ENCODE assay signal across 6 cellular contexts in the genomic region with DNA sequence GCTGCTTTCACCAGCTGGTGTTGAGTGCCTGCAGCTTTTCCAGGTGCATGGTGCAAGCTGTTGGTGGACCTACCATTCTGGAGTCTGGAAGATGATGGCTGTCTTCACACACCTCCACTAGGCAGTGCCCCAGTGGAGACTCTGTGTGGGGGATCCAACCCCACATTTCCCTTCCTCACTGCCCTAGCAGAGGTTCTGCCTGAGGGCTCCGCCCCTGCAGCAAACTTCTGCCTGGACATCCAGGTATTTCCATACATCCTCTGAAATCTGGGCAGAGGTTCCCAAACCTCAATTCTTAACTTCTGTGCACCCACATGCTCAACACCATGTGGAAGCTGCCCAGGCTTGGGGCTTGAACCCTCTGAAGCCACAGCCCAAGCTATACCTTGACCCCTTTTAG.
DNase-seq lines count a peak whose midpoint lies in the region; ATAC-seq, FAIRE-seq and TF ChIP-seq lines count a peak whose summit lies in the region.
"Not testable (repeated sequence)": the region's sequence is repeated elsewhere in the genome, so short reads cannot be mapped to it uniquely, and the experiment has no call there.

No MANE protein-coding gene starts in this region.

- not testable (repeated sequence) for H3K4me1 ChIP-seq in BLaER1; DND-41 (ENCODE audit: insufficient read depth, low read length); GM12878 (ENCODE audit: control insufficient read depth, insufficient read depth, low read length)

- H4K20me1 ChIP-seq in BLaER1; DND-41 (ENCODE audit: insufficient read depth, low read length); GM12878 (ENCODE audit: control insufficient read depth, insufficient read depth): not testable (repeated sequence)

- not testable (repeated sequence) for H3K79me2 ChIP-seq in DND-41 (ENCODE audit: insufficient read depth, low read length); GM12878 (ENCODE audit: control insufficient read depth, insufficient read depth, low read length)

- H3K4me3 ChIP-seq in BLaER1 = peak overlapping the region; percentile 22; the same call in 1 of the 2 replicates
- H3K4me3 ChIP-seq in DND-41 (ENCODE audit: low read depth in 1 of 2, low read length in 2 of 2); GM12878: not testable (repeated sequence)

- not testable (repeated sequence) for BruUV-seq in GM12878 (replicated peaks; lab: Mats Ljungman, UMichigan)

- SMC1A ChIA-PET in GM12878 (lab: Charles Lee; ENCODE audit: uncharacterized antibody, unreplicated experiment) = not testable (repeated sequence)

- TF ChIP-seq CTCF in DND-41 (IDR thresholded peaks at IDR 0.05; ENCODE audit: borderline replicate concordance, extremely low read depth, low read length, poor library complexity, severe bottlenecking); GM12878 (IDR thresholded peaks at IDR 0.05 in 2 of 3, conservative IDR thresholded peaks at IDR 0.05 in 1 of 3; ENCODE audit: control insufficient read depth in 2 of 3, extremely low read depth in 1 of 3, insufficient read depth in 1 of 3, low read depth in 3 of 3, low read length in 3 of 3): not testable (repeated sequence)

- not testable (repeated sequence) for H3K4me2 ChIP-seq in BLaER1; DND-41 (ENCODE audit: insufficient read depth, low read length); GM12878 (ENCODE audit: control insufficient read depth, insufficient read depth)

- not testable (repeated sequence) for H3K36me3 ChIP-seq in BLaER1; DND-41 (ENCODE audit: insufficient read depth, low read length); GM12878 (ENCODE audit: control insufficient read depth in 2 of 2, insufficient read depth in 2 of 2, low read length in 1 of 2)

- DNase-seq in DND-41 (peak; percentile 10), NCI-H1436 (lab: John Stamatoyannopoulos, UW) (peak; percentile 1), NCI-H69 (lab: John Stamatoyannopoulos, UW) (peak; percentile 19), erythroblast (lab: John Stamatoyannopoulos, UW) (peak; percentile 2 to 4)
- not testable (repeated sequence) for DNase-seq in GM12878 (ENCODE audit: low read depth, low spot score)

- CTCF ChIA-PET in GM12878 (lab: Yijun Ruan, JAX) = not testable (repeated sequence)

- RAD21 ChIA-PET in GM12878 (lab: Charles Lee; ENCODE audit: unreplicated experiment) = not testable (repeated sequence)

- not testable (repeated sequence) for ATAC-seq in DND-41 (ENCODE audit: insufficient read depth, low read depth); GM12878

- TF ChIP-seq POLR2A in GM12878 (IDR thresholded peaks at IDR 0.05; ENCODE audit: low read depth, low read length); erythroblast (IDR thresholded peaks at IDR 0.05; ENCODE audit: low read length): not testable (repeated sequence)

- in situ Hi-C loops in GM12878 (cut with MboI) = not testable (repeated sequence)

- not testable (repeated sequence) for H3K9ac ChIP-seq in BLaER1; DND-41 (ENCODE audit: low read depth, low read length); GM12878 (ENCODE audit: control insufficient read depth, insufficient read depth, low read length)

- TF ChIP-seq RAD21 in GM12878 (IDR thresholded peaks at IDR 0.05; ENCODE audit: insufficient read depth, low read depth, low read length) = not testable (repeated sequence)

- intact Hi-C loops in GM12878 (cut with micrococcal nuclease; ENCODE audit: unreplicated experiment) = not testable (repeated sequence)

- 8% methylated on average over 1 of the region's 1 CpG for WGBS in GM12878 (ENCODE audit: insufficient coverage, insufficient replicate concordance, low lambda C conversion rate, missing lambda C conversion rate)

- H3K27me3 ChIP-seq in BLaER1; DND-41 (ENCODE audit: insufficient read depth, low read length, poor library complexity); GM12878 (replicated peaks in 1 of 2; ENCODE audit: control insufficient read depth in 2 of 2, insufficient read depth in 2 of 2, low read length in 1 of 2): not testable (repeated sequence)

- POLR2A ChIA-PET in GM12878 (lab: Charles Lee) = not testable (repeated sequence)

- FAIRE-seq in GM12878 (lab: Jason Lieb, UNC) = not testable (repeated sequence)

- not testable (repeated sequence) for H3K27ac ChIP-seq in BLaER1; DND-41 (ENCODE audit: low read length); GM12878 (ENCODE audit: control insufficient read depth, insufficient read depth)

- TF ChIP-seq EP300 in GM12878 (IDR thresholded peaks at IDR 0.05; ENCODE audit: borderline replicate concordance in 1 of 2, control insufficient read depth in 1 of 2, low read depth in 2 of 2, low read length in 2 of 2) = not testable (repeated sequence)

- H3K9me3 ChIP-seq in BLaER1 (peaks cover 87% of the 10 kb centered on the region), DND-41 (ENCODE audit: insufficient read depth, low read length, severe bottlenecking) (peaks cover 12% of the 10 kb centered on the region)
- H3K9me3 ChIP-seq in GM12878 (replicated peaks; ENCODE audit: control insufficient read depth, insufficient read depth, low read length) = not testable (repeated sequence)

- H2AFZ ChIP-seq in DND-41 (ENCODE audit: low read depth, low read length); GM12878 (ENCODE audit: control insufficient read depth, low read depth, low read length): not testable (repeated sequence)

TF ChIP-seq in GM12878, 131 proteins besides CTCF, POLR2A, EP300 and RAD21:
- TF ChIP-seq CBX5 (IDR thresholded peaks at IDR 0.05; ENCODE audit: low read depth) = 0 out of 2 replicates have a peak, but pooled peaks have one; percentile 45
TF ChIP-seq in GM12878: peak in this region for 1; not testable (repeated sequence) for 130.
